ENCODE assay signal across 15 cellular contexts in the genomic region with DNA sequence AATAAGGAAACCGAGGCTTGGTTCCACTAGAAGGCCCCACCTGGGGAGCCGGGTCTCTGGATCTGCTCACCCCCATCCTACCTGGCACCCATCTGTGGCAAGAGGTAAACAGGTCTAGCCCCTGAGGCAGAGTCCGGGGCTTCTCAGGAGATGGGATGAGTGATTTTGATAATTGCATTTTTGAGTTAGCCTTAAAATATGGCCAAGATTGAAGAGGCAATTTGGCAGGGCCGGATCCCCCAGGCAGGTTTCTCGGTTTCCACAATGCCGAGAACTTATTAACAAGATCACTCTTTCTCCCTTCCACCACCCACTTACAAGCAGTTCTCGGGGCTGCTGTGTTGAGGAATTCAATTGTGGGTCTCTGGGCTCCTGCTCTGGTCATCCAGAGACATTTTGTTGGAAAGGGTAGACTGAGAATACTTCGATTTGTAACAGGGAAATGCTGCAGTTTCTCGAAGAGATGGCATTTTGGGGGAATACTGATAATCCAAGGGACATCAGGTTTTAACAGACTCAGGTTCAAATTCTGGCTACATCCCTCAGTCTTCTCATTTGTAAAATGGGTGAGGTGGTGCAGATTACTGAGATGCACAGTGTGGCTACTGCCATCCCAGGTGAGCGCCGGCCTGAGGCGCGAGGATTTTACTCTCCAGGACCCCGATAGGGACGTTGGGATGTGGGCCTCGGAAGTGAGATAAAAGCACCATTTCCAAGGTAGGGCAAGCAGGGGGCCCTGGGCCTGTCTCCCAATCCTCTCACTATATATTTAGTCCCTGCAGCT.
DNase-seq lines count a peak whose midpoint lies in the region; ATAC-seq and TF ChIP-seq lines count a peak whose summit lies in the region.
"Had no signal": no experiment of that assay in that cellular context is flagged by ENCODE, and none has a peak within 500 bp of the region (broad histone marks: within the 10 kb centered on the region; RNA-seq: fewer than 3 reads in every experiment).

No MANE protein-coding gene starts in this region.

- H3K4me1 Mint-ChIP-seq in brain (peaks cover 37% of the 10 kb centered on the region), mesothelial cell of epicardium (peaks cover 55% of the 10 kb centered on the region)
- H3K4me1 Mint-ChIP-seq in stimulated activated effector memory CD8-positive, alpha-beta T cell treated with anti-CD3 and anti-CD28 coated beads, Interleukin-12 subunit alpha, Interleukin-12 subunit beta, amount 100 ng/mL, for 72 hours, result no peaks in the 10 kb centered on the region
- H3K4me1 Mint-ChIP-seq in activated CD4-positive, alpha-beta T cell treated with anti-CD3 and anti-CD28 coated beads for 36 hours, result no peaks in the 10 kb centered on the region

- H3K4me3 Mint-ChIP-seq in brain, result no peak overlapping the region
- H3K4me3 Mint-ChIP-seq in mesothelial cell of epicardium, result no peak overlapping the region
- no peak overlapping the region for H3K4me3 Mint-ChIP-seq in stimulated activated effector memory CD8-positive, alpha-beta T cell treated with anti-CD3 and anti-CD28 coated beads, Interleukin-12 subunit alpha, Interleukin-12 subunit beta, amount 100 ng/mL, for 72 hours
- no peak overlapping the region for H3K4me3 Mint-ChIP-seq in activated CD4-positive, alpha-beta T cell treated with anti-CD3 and anti-CD28 coated beads for 36 hours
- H3K4me3 Mint-ChIP-seq: GM23338 had no signal

- peaks cover 0 to 5% (median 0%) of the 10 kb centered on the region in 5 experiments for H3K9me3 Mint-ChIP-seq in brain
- H3K9me3 Mint-ChIP-seq in mesothelial cell of epicardium, result no peaks in the 10 kb centered on the region
- H3K9me3 Mint-ChIP-seq in stimulated activated effector memory CD8-positive, alpha-beta T cell treated with anti-CD3 and anti-CD28 coated beads, Interleukin-12 subunit alpha, Interleukin-12 subunit beta, amount 100 ng/mL, for 72 hours, result no peaks in the 10 kb centered on the region
- H3K9me3 Mint-ChIP-seq in activated CD4-positive, alpha-beta T cell treated with anti-CD3 and anti-CD28 coated beads for 36 hours (ENCODE audit: low read depth), result no peaks in the 10 kb centered on the region
- H3K9me3 Mint-ChIP-seq: GM23338 had no signal

- DNase-seq in NCI-H345 (lab: John Stamatoyannopoulos, UW) (peak; percentile 7), NCI-H345 treated with DMSO at 0.1 percent for 48 hours (lab: John Stamatoyannopoulos, UW; ENCODE audit: unreplicated experiment) (no peak), mesothelial cell of epicardium (ENCODE audit: low spot score in 2 of 2, unreplicated experiment in 2 of 2) (no peak), NCI-H1092 (lab: John Stamatoyannopoulos, UW) (no peak)
- no peak for DNase-seq in stimulated activated effector memory CD8-positive, alpha-beta T cell treated with anti-CD3 and anti-CD28 coated beads, Interleukin-12 subunit alpha, Interleukin-12 subunit beta, amount 100 ng/mL, for 72 hours (ENCODE audit: low spot score in 2 of 2)
- no peak for DNase-seq in activated effector memory CD4-positive, alpha-beta T cell treated with anti-CD3 and anti-CD28 coated beads, Interleukin-2, amount 50 U/mL, for 16 hours
- DNase-seq in activated CD4-positive, alpha-beta T cell treated with anti-CD3 and anti-CD28 coated beads for 36 hours, result no peak
- DNase-seq: 8988T, DMS 273 treated with DMSO at 0.1 percent for 48 hours, HCEC 1CT, Kasumi-1, PC-3, RPMI8226 had no signal

- no peak for ATAC-seq in stimulated activated effector memory CD8-positive, alpha-beta T cell treated with anti-CD3 and anti-CD28 coated beads, Interleukin-12 subunit alpha, Interleukin-12 subunit beta, amount 100 ng/mL, for 72 hours
- no peak for ATAC-seq in activated CD4-positive, alpha-beta T cell treated with anti-CD3 and anti-CD28 coated beads for 36 hours
- ATAC-seq: GM23338 had no signal

- POLR2A ChIA-PET in activated CD4-positive, alpha-beta T cell treated with anti-CD3 and anti-CD28 coated beads for 36 hours (lab: Charles Lee), result no interaction called here

- peaks cover 8% of the 10 kb centered on the region for H3K27me3 Mint-ChIP-seq in brain
- no peaks in the 10 kb centered on the region for H3K27me3 Mint-ChIP-seq in mesothelial cell of epicardium (ENCODE audit: low read depth)
- H3K27me3 Mint-ChIP-seq in activated CD4-positive, alpha-beta T cell treated with anti-CD3 and anti-CD28 coated beads for 36 hours, result no peaks in the 10 kb centered on the region

- no peak for TF ChIP-seq CTCF in brain (conservative IDR thresholded peaks at IDR 0.05)
- TF ChIP-seq CTCF in mesothelial cell of epicardium (IDR thresholded peaks at IDR 0.05; ENCODE audit: unreplicated experiment), result no peak

- H3K27ac Mint-ChIP-seq in brain (peak overlapping the region in 3 of 5 experiments; percentile 62 to 75 (median 70)), mesothelial cell of epicardium (peak overlapping the region; percentile 93)
- H3K27ac Mint-ChIP-seq in stimulated activated effector memory CD8-positive, alpha-beta T cell treated with anti-CD3 and anti-CD28 coated beads, Interleukin-12 subunit alpha, Interleukin-12 subunit beta, amount 100 ng/mL, for 72 hours, result peak overlapping the region; percentile 52
- no peak overlapping the region for H3K27ac Mint-ChIP-seq in activated CD4-positive, alpha-beta T cell treated with anti-CD3 and anti-CD28 coated beads for 36 hours
- H3K27ac Mint-ChIP-seq: GM23338 had no signal

- peaks cover 28% of the 10 kb centered on the region for H3K36me3 Mint-ChIP-seq in brain
- peaks cover 4% of the 10 kb centered on the region for H3K36me3 Mint-ChIP-seq in mesothelial cell of epicardium
- peaks cover 24% of the 10 kb centered on the region for H3K36me3 Mint-ChIP-seq in stimulated activated effector memory CD8-positive, alpha-beta T cell treated with anti-CD3 and anti-CD28 coated beads, Interleukin-12 subunit alpha, Interleukin-12 subunit beta, amount 100 ng/mL, for 72 hours
- peaks cover 8% of the 10 kb centered on the region for H3K36me3 Mint-ChIP-seq in activated CD4-positive, alpha-beta T cell treated with anti-CD3 and anti-CD28 coated beads for 36 hours (ENCODE audit: low read depth)

- CTCF ChIA-PET in activated CD4-positive, alpha-beta T cell treated with anti-CD3 and anti-CD28 coated beads for 36 hours (lab: Charles Lee), result no interaction called here

- intact Hi-C loops in activated CD4-positive, alpha-beta T cell treated with anti-CD3 and anti-CD28 coated beads for 36 hours (cut with DNase I, micrococcal nuclease), result no loop called here
